9 cellular contexts compared by ENCODE assay signal in genomic region chrX:9829308-9830267, GRCh38. TPM values are rescaled to one million over a fixed set of nuclear protein-coding genes. Genes with fewer than 3 reads are reported as not detected.
A peak's percentile ranks its signal among the peaks of the same experiment; 100 is the strongest.
DNase-seq lines count a peak whose midpoint lies in the region; ATAC-seq and TF ChIP-seq lines count a peak whose summit lies in the region.
"Had no signal": no experiment of that assay in that cellular context is flagged by ENCODE, and none has a peak within 500 bp of the region (broad histone marks: within the 10 kb centered on the region; RNA-seq: fewer than 3 reads in every experiment).

No MANE protein-coding gene starts in this region.

- in situ Hi-C loops in mammary epithelial cell (cut with MboI; ENCODE audit: low sequenced_read_pairs in 2 of 2) = no loop called here

- dilution Hi-C loops in mammary epithelial cell (cut with HindIII; ENCODE audit: low sequenced_read_pairs) = loop anchor here (5.0 kb wide), 1 partner anchor 68 kb away; no protein-coding TSS in a partner anchor

- peak overlapping the region; percentile 13 for H3K4me2 ChIP-seq in mammary epithelial cell (ENCODE audit: insufficient read depth, low read depth, low read length)

- peak; percentile 93 for ATAC-seq in HG03442 (IDR thresholded peaks at IDR 0.05; ENCODE audit: unreplicated experiment)

- no peaks in the 10 kb centered on the region for H3K36me3 ChIP-seq in mammary epithelial cell (ENCODE audit: insufficient read depth, low read length)
- no peaks in the 10 kb centered on the region for H3K36me3 ChIP-seq in SJCRH30

- DNase-seq in EL (peak; percentile 10), GM20000 (ENCODE audit: low spot score) (peak; percentile 53), mammary epithelial cell (peak; percentile 92), NCI-H2081 treated with DMSO at 0.1 percent for 48 hours (lab: John Stamatoyannopoulos, UW) (no peak), NCI-H510A treated with DMSO at 0.1 percent for 48 hours (lab: John Stamatoyannopoulos, UW) (no peak), activated gamma-delta T cell (lab: John Stamatoyannopoulos, UW) (no peak), SJCRH30 (no peak)
- DNase-seq: activated CD4-positive, alpha-beta T cell treated with anti-CD3 and anti-CD28 coated beads, Interleukin-2, amount 10 ng/mL, durations not matched to agents 7 days and 5 days had no signal

- H3K9me3 ChIP-seq in mammary epithelial cell (replicated peaks; ENCODE audit: insufficient read depth, low read length) (no peaks in the 10 kb centered on the region), SJCRH30 (replicated peaks) (no peaks in the 10 kb centered on the region)

- no peaks in the 10 kb centered on the region for H3K27me3 ChIP-seq in mammary epithelial cell (ENCODE audit: insufficient read depth, low read length)
- no peaks in the 10 kb centered on the region for H3K27me3 ChIP-seq in SJCRH30

- TF ChIP-seq CTCF in GM20000 (IDR thresholded peaks at IDR 0.05; ENCODE audit: extremely low read depth, missing control alignments) (no peak), mammary epithelial cell (conservative IDR thresholded peaks at IDR 0.05 in 1 of 2, IDR thresholded peaks at IDR 0.05 in 1 of 2; ENCODE audit: extremely low read depth in 1 of 2, insufficient read depth in 1 of 2, low read depth in 1 of 2, low read length in 2 of 2) (peak in 1 of 2 donors; percentile 13)

- H3K79me2 ChIP-seq in mammary epithelial cell (ENCODE audit: insufficient read depth, low read length) = no peaks in the 10 kb centered on the region

- H3K4me1 ChIP-seq in mammary epithelial cell (ENCODE audit: insufficient read depth, low read length) = peaks cover 8% of the 10 kb centered on the region
- no peaks in the 10 kb centered on the region; the same call in 1 of the 2 replicates for H3K4me1 ChIP-seq in SJCRH30

- CTCF ChIA-PET in mammary epithelial cell (lab: Charles Lee; ENCODE audit: low non-redundant PET) = no interaction called here

- peak overlapping the region; percentile 15 for H2AFZ ChIP-seq in mammary epithelial cell (ENCODE audit: low read depth, low read length)

- H3K27ac ChIP-seq in mammary epithelial cell (ENCODE audit: insufficient read depth, low read depth, low read length) (peak overlapping the region; percentile 79), SJCRH30 (no peak overlapping the region)

- no TSS peak for BruUV-seq in mammary epithelial cell (replicated peaks; lab: Mats Ljungman, UMichigan)

- no peaks in the 10 kb centered on the region for H4K20me1 ChIP-seq in mammary epithelial cell (ENCODE audit: insufficient read depth, low read length)

- no peak overlapping the region for H3K9ac ChIP-seq in mammary epithelial cell (ENCODE audit: insufficient read depth, low read length)

- no peak overlapping the region for H3K4me3 ChIP-seq in mammary epithelial cell (replicated peaks in 1 of 3; ENCODE audit: insufficient read depth in 1 of 3, low read depth in 2 of 3, low read length in 3 of 3)
- H3K4me3 ChIP-seq in SJCRH30 = no peak overlapping the region

- 41% methylated on average over 11 of the region's 14 CpGs for WGBS in mammary epithelial cell (ENCODE audit: low coverage, missing lambda C conversion rate)

- intact Hi-C loops in mammary epithelial cell (cut with micrococcal nuclease) = no loop called here

RNA-seq across cellular contexts. Expression of gene SHROOM2, which starts 43.4 kb away (rescaled TPM):
- 10 to 100 TPM in 1 of 2 donors, 1 to 10 TPM in 1; 9.7 to 12.0 TPM for total RNA-seq in mammary epithelial cell
- 8.7 TPM for polyA plus RNA-seq in mammary epithelial cell
- polyA minus RNA-seq in mammary epithelial cell = 13.8 TPM
- 0.57 and 0.84 TPM in 2 replicates for total RNA-seq in SJCRH30 (2014; rRNA removed; shearing (Covaris generic))
- total RNA-seq: activated CD4-positive, alpha-beta T cell treated with anti-CD3 and anti-CD28 coated beads, Interleukin-2, amount 10 ng/mL, durations not matched to agents 7 days and 5 days had no signal

Comparison
In these comparisons a context has a peak if more than half of its experiments do, and no peak if none do; other contexts are left out.
1. DNase-seq: peak in EL (single experiment), GM20000 (single experiment) and mammary epithelial cell (single experiment); none in NCI-H2081 treated with DMSO at 0.1 percent for 48 hours (single experiment), NCI-H510A treated with DMSO at 0.1 percent for 48 hours (single experiment), activated gamma-delta T cell (single experiment) and SJCRH30 (0 of 2).